In the genomic region with DNA sequence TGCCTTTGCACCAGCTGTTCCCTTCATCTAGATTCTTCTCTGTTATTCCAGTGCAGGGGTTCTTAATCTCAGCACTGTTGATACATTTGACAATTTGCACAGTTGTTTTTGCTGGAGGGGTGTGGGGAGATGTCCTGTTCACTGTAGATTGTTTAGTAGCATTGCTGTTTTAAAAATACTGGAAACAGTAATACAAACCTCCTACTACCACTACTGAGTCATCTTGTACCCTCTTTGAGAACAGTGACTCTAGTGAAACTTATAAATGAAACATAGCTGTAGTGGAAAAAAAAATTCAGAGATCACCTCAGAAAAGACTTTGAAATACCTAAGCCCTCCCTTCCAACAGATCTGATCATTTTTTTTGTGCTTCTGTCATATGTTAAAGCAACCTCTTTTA, we compare ENCODE assay signal across 15 cellular contexts.
A peak's percentile ranks its signal among the peaks of the same experiment; 100 is the strongest.
DNase-seq lines count a peak whose midpoint lies in the region; ATAC-seq and TF ChIP-seq lines count a peak whose summit lies in the region.
"Had no signal": no experiment of that assay in that cellular context is flagged by ENCODE, and none has a peak within 500 bp of the region (broad histone marks: within the 10 kb centered on the region; RNA-seq: fewer than 3 reads in every experiment).

No MANE protein-coding gene starts in this region.

- no peak for TF ChIP-seq EP300 in suprapubic skin (IDR thresholded peaks at IDR 0.05)

- H2AFZ ChIP-seq in mammary epithelial cell (ENCODE audit: low read depth, low read length) (peak overlapping the region; percentile 46), HCT116 (ENCODE audit: low read depth, low read length, poor library complexity, severe bottlenecking) (peak overlapping the region; percentile 53), PC-9 (no peak overlapping the region)

- RAD21 ChIA-PET in HCT116 (lab: Charles Lee; ENCODE audit: low non-redundant PET in 1 of 2, low total read pairs in 2 of 2, uncharacterized antibody in 2 of 2, unreplicated experiment in 2 of 2): no interaction called here

- no peaks in the 10 kb centered on the region for H3K27me3 Mint-ChIP-seq in Calu3 (ENCODE audit: unreplicated experiment)

- peak overlapping the region; percentile 5 for H3K4me2 ChIP-seq in mammary epithelial cell (ENCODE audit: insufficient read depth, low read depth, low read length)
- H3K4me2 ChIP-seq in HCT116 (ENCODE audit: low read length): no peak overlapping the region
- no peak overlapping the region for H3K4me2 ChIP-seq in PC-9

- no peaks in the 10 kb centered on the region for H3K79me2 ChIP-seq in mammary epithelial cell (ENCODE audit: insufficient read depth, low read length)
- H3K79me2 ChIP-seq in HCT116 (ENCODE audit: insufficient read depth, low read length): no peaks in the 10 kb centered on the region
- H3K79me2 ChIP-seq in PC-9 (ENCODE audit: low read depth): no peaks in the 10 kb centered on the region

- DNase-seq in mammary epithelial cell (peak; percentile 17), breast epithelium (ENCODE audit: low spot score in 2 of 2) (no peak), HCT116 (ENCODE audit: low read depth, low spot score) (no peak), Calu3 (no peak), pons (ENCODE audit: low spot score) (no peak), PC-9 (no peak), suprapubic skin (ENCODE audit: low spot score in 2 of 2) (no peak)
- DNase-seq: activated CD4-positive, CD25-positive, alpha-beta regulatory T cell treated with anti-CD3 and anti-CD28 coated beads, Interleukin-2, amount 50 U/mL, for 72 hours; activated naive CD8-positive, alpha-beta T cell treated with anti-CD3 and anti-CD28 coated beads, Interleukin-2, amount 10 ng/mL, durations not matched to agents 7 days and 5 days; hippocampal formation; mucosa of descending colon; NCI-H2029 had no signal

- no peak overlapping the region for H3K4me3 Mint-ChIP-seq in Calu3 (ENCODE audit: low read depth, unreplicated experiment)
- H3K4me3 Mint-ChIP-seq: activated naive CD8-positive, alpha-beta T cell treated with anti-CD3 and anti-CD28 coated beads, Interleukin-2, amount 10 ng/mL, durations not matched to agents 7 days and 5 days had no signal

- H3F3A ChIP-seq in PC-9 (ENCODE audit: insufficient read depth, low read depth): no peaks in the 10 kb centered on the region

- no peak for TF ChIP-seq RAD21 in HCT116 (IDR thresholded peaks at IDR 0.05; ENCODE audit: low read depth)

- POLR2A ChIA-PET in HCT116 (lab: Charles Lee): no interaction called here
- POLR2A ChIA-PET in PC-9 (lab: Charles Lee; ENCODE audit: unreplicated experiment): no interaction called here

- dilution Hi-C loops in mammary epithelial cell (cut with HindIII; ENCODE audit: low sequenced_read_pairs): no loop called here

- peaks cover 3% of the 10 kb centered on the region for H3K9me3 Mint-ChIP-seq in Calu3 (ENCODE audit: low read depth, unreplicated experiment)
- H3K9me3 Mint-ChIP-seq: activated naive CD8-positive, alpha-beta T cell treated with anti-CD3 and anti-CD28 coated beads, Interleukin-2, amount 10 ng/mL, durations not matched to agents 7 days and 5 days had no signal

- H3K27ac ChIP-seq in mammary epithelial cell (ENCODE audit: insufficient read depth, low read depth, low read length): no peak overlapping the region
- no peak overlapping the region for H3K27ac ChIP-seq in breast epithelium
- H3K27ac ChIP-seq in HCT116 (ENCODE audit: low read depth, low read length): no peak overlapping the region
- H3K27ac ChIP-seq in PC-9: no peak overlapping the region
- no peak overlapping the region for H3K27ac ChIP-seq in suprapubic skin
- H3K27ac ChIP-seq: skin epidermis had no signal

- ATAC-seq in HCT116: no peak
- ATAC-seq in HG03378 (IDR thresholded peaks at IDR 0.05; ENCODE audit: unreplicated experiment): peak; percentile 88
- ATAC-seq: mucosa of descending colon, Right ventricle myocardium inferior had no signal

- no peak overlapping the region for H3K27ac Mint-ChIP-seq in Calu3 (ENCODE audit: unreplicated experiment)
- H3K27ac Mint-ChIP-seq: activated naive CD8-positive, alpha-beta T cell treated with anti-CD3 and anti-CD28 coated beads, Interleukin-2, amount 10 ng/mL, durations not matched to agents 7 days and 5 days had no signal

- CTCF ChIA-PET in mammary epithelial cell (lab: Charles Lee; ENCODE audit: low non-redundant PET): no interaction called here
- CTCF ChIA-PET in HCT116 (lab: Charles Lee): no interaction called here
- CTCF ChIA-PET in Calu3 (lab: Charles Lee): interaction anchor here (0.5 kb wide), 1 partner anchor 887 kb away, joined by 3 read pairs; no protein-coding TSS in a partner anchor
- CTCF ChIA-PET in PC-9 (lab: Charles Lee): no interaction called here

- TF ChIP-seq CTCF in mammary epithelial cell (conservative IDR thresholded peaks at IDR 0.05 in 1 of 2, IDR thresholded peaks at IDR 0.05 in 1 of 2; ENCODE audit: extremely low read depth in 1 of 2, insufficient read depth in 1 of 2, low read depth in 1 of 2, low read length in 2 of 2): no peak
- no peak for TF ChIP-seq CTCF in breast epithelium (IDR thresholded peaks at IDR 0.05)
- no peak for TF ChIP-seq CTCF in HCT116 (IDR thresholded peaks at IDR 0.05 in 2 of 3, conservative IDR thresholded peaks at IDR 0.05 in 1 of 3; ENCODE audit: borderline replicate concordance in 1 of 3, insufficient read depth in 1 of 3, low read depth in 2 of 3, low read length in 2 of 3)
- no peak for TF ChIP-seq CTCF in Calu3 (IDR thresholded peaks at IDR 0.05; ENCODE audit: unreplicated experiment)
- TF ChIP-seq CTCF in PC-9 (conservative IDR thresholded peaks at IDR 0.05): no peak
- TF ChIP-seq CTCF in suprapubic skin (IDR thresholded peaks at IDR 0.05): no peak

- no peaks in the 10 kb centered on the region for H3K9me3 ChIP-seq in mammary epithelial cell (replicated peaks; ENCODE audit: insufficient read depth, low read length)
- H3K9me3 ChIP-seq in breast epithelium: no peaks in the 10 kb centered on the region
- H3K9me3 ChIP-seq in HCT116 (ENCODE audit: control insufficient read depth in 1 of 2, insufficient read depth in 1 of 2, low read depth in 1 of 2, low read length in 2 of 2): no peaks in the 10 kb centered on the region
- peaks cover 13% of the 10 kb centered on the region for H3K9me3 ChIP-seq in PC-9 (ENCODE audit: insufficient read depth, low read depth)
- H3K9me3 ChIP-seq in suprapubic skin: no peaks in the 10 kb centered on the region
- H3K9me3 ChIP-seq: mucosa of descending colon had no signal

- H3K27me3 ChIP-seq in mammary epithelial cell (ENCODE audit: insufficient read depth, low read length) (no peaks in the 10 kb centered on the region), breast epithelium (no peaks in the 10 kb centered on the region), HCT116 (ENCODE audit: insufficient read depth, low read length) (no peaks in the 10 kb centered on the region), PC-9 (ENCODE audit: insufficient read depth, low read depth) (no peaks in the 10 kb centered on the region), suprapubic skin (no peaks in the 10 kb centered on the region)

- intact Hi-C loops in mammary epithelial cell (cut with micrococcal nuclease): no loop called here
- intact Hi-C loops in breast epithelium (cut with DNase I; ENCODE audit: low total_unique reads): no loop called here
- intact Hi-C loops in HCT116 (cut with micrococcal nuclease): no loop called here
- intact Hi-C loops in Calu3 (cut with micrococcal nuclease; ENCODE audit: unreplicated experiment): no loop called here
- intact Hi-C loops in PC-9 (cut with micrococcal nuclease; ENCODE audit: unreplicated experiment): no loop called here

- H3K4me1 ChIP-seq in mammary epithelial cell (ENCODE audit: insufficient read depth, low read length): peaks cover 2% of the 10 kb centered on the region
- H3K4me1 ChIP-seq in breast epithelium: no peaks in the 10 kb centered on the region
- peaks cover 0 to 6% of the 10 kb centered on the region in 2 experiments; a peak in 1 of 4 replicates for H3K4me1 ChIP-seq in HCT116 (ENCODE audit: control insufficient read depth in 1 of 2, insufficient read depth in 2 of 2, low read length in 2 of 2)
- no peaks in the 10 kb centered on the region for H3K4me1 ChIP-seq in PC-9 (replicated peaks; ENCODE audit: insufficient read depth)
- no peaks in the 10 kb centered on the region for H3K4me1 ChIP-seq in suprapubic skin

- in situ Hi-C loops in mammary epithelial cell (cut with MboI; ENCODE audit: low sequenced_read_pairs in 2 of 2): no loop called here

- H4K20me1 ChIP-seq in mammary epithelial cell (ENCODE audit: insufficient read depth, low read length) (no peaks in the 10 kb centered on the region), HCT116 (ENCODE audit: insufficient read depth) (no peaks in the 10 kb centered on the region), PC-9 (ENCODE audit: insufficient read depth) (no peaks in the 10 kb centered on the region)

- H3K9ac ChIP-seq in mammary epithelial cell (ENCODE audit: insufficient read depth, low read length): no peak overlapping the region
- H3K9ac ChIP-seq in HCT116 (ENCODE audit: low read length): no peak overlapping the region

- H3K4me1 Mint-ChIP-seq in Calu3 (ENCODE audit: low read depth, unreplicated experiment): peaks cover 28% of the 10 kb centered on the region
- H3K4me1 Mint-ChIP-seq: activated naive CD8-positive, alpha-beta T cell treated with anti-CD3 and anti-CD28 coated beads, Interleukin-2, amount 10 ng/mL, durations not matched to agents 7 days and 5 days had no signal

- H3K4me3 ChIP-seq in mammary epithelial cell (replicated peaks in 1 of 3; ENCODE audit: insufficient read depth in 1 of 3, low read depth in 2 of 3, low read length in 3 of 3) (no peak overlapping the region), breast epithelium (no peak overlapping the region), HCT116 (replicated peaks in 1 of 2; ENCODE audit: low read depth in 1 of 2, low read length in 2 of 2) (no peak overlapping the region), PC-9 (no peak overlapping the region), suprapubic skin (no peak overlapping the region)
- H3K4me3 ChIP-seq: mucosa of descending colon, skin epidermis had no signal

- no peaks in the 10 kb centered on the region for H3K9me2 ChIP-seq in HCT116 (ENCODE audit: insufficient read depth)
- H3K9me2 ChIP-seq in PC-9 (ENCODE audit: insufficient read depth): no peaks in the 10 kb centered on the region

- H3K36me3 Mint-ChIP-seq in Calu3 (ENCODE audit: insufficient read depth, unreplicated experiment): no peaks in the 10 kb centered on the region
- H3K36me3 Mint-ChIP-seq: activated naive CD8-positive, alpha-beta T cell treated with anti-CD3 and anti-CD28 coated beads, Interleukin-2, amount 10 ng/mL, durations not matched to agents 7 days and 5 days had no signal

- TF ChIP-seq POLR2A in breast epithelium (IDR thresholded peaks at IDR 0.05) (no peak), HCT116 (IDR thresholded peaks at IDR 0.05; ENCODE audit: borderline replicate concordance, extremely low read depth, insufficient read depth, insufficient read length) (no peak), suprapubic skin (IDR thresholded peaks at IDR 0.05) (no peak)

- BruUV-seq in mammary epithelial cell (replicated peaks; lab: Mats Ljungman, UMichigan): no TSS peak
- no TSS peak for BruUV-seq in HCT116 (replicated peaks; lab: Mats Ljungman, UMichigan)
- no TSS peak for BruUV-seq in Calu3 (replicated peaks; lab: Mats Ljungman, UMichigan)
- BruUV-seq in PC-9 (replicated peaks; lab: Mats Ljungman, UMichigan): no TSS peak

- no peaks in the 10 kb centered on the region for H3K36me3 ChIP-seq in mammary epithelial cell (ENCODE audit: insufficient read depth, low read length)
- H3K36me3 ChIP-seq in breast epithelium: no peaks in the 10 kb centered on the region
- H3K36me3 ChIP-seq in HCT116 (ENCODE audit: control insufficient read depth in 1 of 2, insufficient read depth in 2 of 2, low read length in 2 of 2): no peaks in the 10 kb centered on the region
- H3K36me3 ChIP-seq in PC-9 (ENCODE audit: low read depth): no peaks in the 10 kb centered on the region
- H3K36me3 ChIP-seq in suprapubic skin: no peaks in the 10 kb centered on the region
